1 cellular context compared by ENCODE assay signal in genomic region chr4:8239226-8239625, GRCh38.
TF ChIP-seq lines count a peak whose summit lies in the region.

No MANE protein-coding gene starts in this region.

TF ChIP-seq in endothelial cell of umbilical vein, 7 proteins besides CTCF, POLR2A, EP300 and RAD21 (continued from another document):
- TF ChIP-seq GATA2 (IDR thresholded peaks at IDR 0.05; ENCODE audit: insufficient read depth, insufficient read length, low read depth, low read length), result no peak
